ENCODE assay signal across 23 cellular contexts in genomic region chr6:109045423-109046012, GRCh38.
"Had no signal": no experiment of that assay in that cellular context is flagged by ENCODE, and none has a peak within 500 bp of the region (broad histone marks: within the 10 kb centered on the region; RNA-seq: fewer than 3 reads in every experiment).

No MANE protein-coding gene starts in this region.

- ATAC-seq: activated naive CD4-positive, alpha-beta T cell treated with anti-CD3 and anti-CD28 coated beads, Interleukin-2, amount 50 U/mL, for 72 hours; left colon; stimulated activated naive B cell treated with anti-CD40 and anti-IgM and Interleukin-4, amounts not matched to agents 10 μg/mL and 1 μg/mL and 100 μg/mL, for 72 hours had no signal

- H3K4me3 ChIP-seq: adrenal gland, spleen, thoracic aorta, upper lobe of left lung had no signal

- H3K36me3 ChIP-seq: adrenal gland, spleen, thoracic aorta, upper lobe of left lung had no signal

- H3K27me3 Mint-ChIP-seq: stimulated activated naive B cell treated with anti-CD40 and anti-IgM and Interleukin-4, amounts not matched to agents 10 μg/mL and 1 μg/mL and 100 μg/mL, for 72 hours had no signal

- H3K27ac Mint-ChIP-seq: activated naive CD4-positive, alpha-beta T cell treated with anti-CD3 and anti-CD28 coated beads, Interleukin-2, amount 50 U/mL, for 72 hours; mesothelial cell of epicardium; nephron progenitor cell; stimulated activated naive B cell treated with anti-CD40 and anti-IgM and Interleukin-4, amounts not matched to agents 10 μg/mL and 1 μg/mL and 100 μg/mL, for 72 hours had no signal

- H3K27ac ChIP-seq: adrenal gland, thoracic aorta, upper lobe of left lung, VCaP had no signal

- DNase-seq: activated CD4-positive, alpha-beta T cell treated with anti-CD3 and anti-CD28 coated beads for 1 hour; activated CD8-positive, alpha-beta memory T cell treated with anti-CD3 and anti-CD28 coated beads for 24 hours; activated CD8-positive, alpha-beta memory T cell treated with anti-CD3 and anti-CD28 coated beads, Interleukin-2, amount 50 U/mL, for 48 hours; activated effector memory CD4-positive, alpha-beta T cell treated with anti-CD3 and anti-CD28 coated beads, Interleukin-2, amount 50 U/mL, for 16 hours; activated T-cell treated with anti-CD3 and anti-CD28 coated beads, Interleukin-2, amount 50 U/mL, for 48 hours; adrenal gland; dermis blood vessel endothelial cell; effector memory CD4-positive, alpha-beta T cell; foreskin fibroblast; hippocampal formation; islet precursor cell; left colon; nephron progenitor cell; nucleus accumbens; retina; spleen; stimulated activated naive B cell treated with anti-CD40 and anti-IgM and Interleukin-4, amounts not matched to agents 10 μg/mL and 1 μg/mL and 100 μg/mL, for 72 hours; T-helper 9 cell; upper lobe of left lung had no signal

- H3K27me3 ChIP-seq: adrenal gland, spleen, upper lobe of left lung had no signal

- H3K9me3 ChIP-seq: adrenal gland, spleen, thoracic aorta, upper lobe of left lung had no signal

- H3K4me3 Mint-ChIP-seq: mesothelial cell of epicardium; nephron progenitor cell; stimulated activated naive B cell treated with anti-CD40 and anti-IgM and Interleukin-4, amounts not matched to agents 10 μg/mL and 1 μg/mL and 100 μg/mL, for 72 hours had no signal
